Comparison of ENCODE assay signal across 8 cellular contexts in the genomic region with DNA sequence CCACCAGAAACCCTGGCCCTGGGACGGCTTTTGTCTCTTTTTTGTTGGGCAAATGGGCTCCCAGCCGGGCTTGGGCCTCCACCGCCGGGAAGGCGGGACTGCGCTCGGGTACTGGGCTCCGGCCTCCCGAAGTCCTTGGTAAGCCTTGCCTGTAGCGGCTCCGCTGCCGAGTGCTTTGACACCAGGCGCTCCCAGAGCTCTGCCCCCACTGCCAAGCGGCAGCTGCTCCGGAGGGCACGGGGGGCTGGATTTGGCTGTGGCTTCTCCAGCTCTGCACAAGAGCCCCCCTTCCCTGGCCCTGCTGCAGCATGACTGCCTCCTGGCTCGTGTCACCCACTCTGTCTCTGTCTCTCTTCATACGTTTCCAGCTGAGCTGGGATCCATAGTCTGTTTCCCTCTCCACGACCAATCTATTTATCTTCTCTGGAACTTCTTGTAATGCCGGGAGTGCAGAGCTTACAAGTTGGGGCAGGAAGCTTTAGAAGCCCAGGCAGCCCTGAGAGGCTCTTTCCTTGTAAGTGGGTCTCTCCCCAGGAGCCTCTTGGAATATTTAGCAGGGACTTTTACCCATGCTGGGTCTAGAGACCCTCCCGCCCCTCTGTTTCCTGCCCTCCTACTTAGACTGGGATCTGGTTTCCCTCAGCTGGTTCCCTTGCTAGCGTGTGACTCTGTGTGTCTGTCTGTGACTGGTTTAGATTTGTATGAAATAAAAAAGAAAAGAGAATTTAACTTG.
A peak's percentile ranks its signal among the peaks of the same experiment; 100 is the strongest.
DNase-seq lines count a peak whose midpoint lies in the region; ATAC-seq and TF ChIP-seq lines count a peak whose summit lies in the region.
"Had no signal": no experiment of that assay in that cellular context is flagged by ENCODE, and none has a peak within 500 bp of the region (broad histone marks: within the 10 kb centered on the region; RNA-seq: fewer than 3 reads in every experiment).

No MANE protein-coding gene starts in this region.

- POLR2A ChIA-PET in IMR-90 (lab: Charles Lee; ENCODE audit: unreplicated experiment), result no interaction called here

- ATAC-seq in IMR-90 (ENCODE audit: low read depth), result no peak
- ATAC-seq in GM19455 (IDR thresholded peaks at IDR 0.05; ENCODE audit: unreplicated experiment), result no peak

- no peak for TF ChIP-seq RAD21 in IMR-90 (IDR thresholded peaks at IDR 0.05; ENCODE audit: low read length)

- no peak for TF ChIP-seq POLR2A in IMR-90 (IDR thresholded peaks at IDR 0.05; ENCODE audit: low read depth, low read length)
- no peak for TF ChIP-seq POLR2A in stomach (IDR thresholded peaks at IDR 0.05)

- no peak for TF ChIP-seq EP300 in stomach (IDR thresholded peaks at IDR 0.05)

- no peak overlapping the region for H2BK5ac ChIP-seq in IMR-90 (ENCODE audit: low read depth, low read length, poor library complexity, severe bottlenecking)

- H3K18ac ChIP-seq in IMR-90 (ENCODE audit: low read depth, low read length), result no peak overlapping the region

- H4K91ac ChIP-seq in IMR-90 (ENCODE audit: insufficient read depth, low read depth, low read length), result no peak overlapping the region

- no peak overlapping the region for H2BK15ac ChIP-seq in IMR-90 (ENCODE audit: low read depth, low read length)

- CTCF ChIA-PET in IMR-90 (lab: Yijun Ruan, JAX), result no interaction called here

- H3K23ac ChIP-seq in IMR-90 (ENCODE audit: low read depth, low read length), result no peak overlapping the region

- dilution Hi-C loops in IMR-90 (cut with HindIII; ENCODE audit: low sequenced_read_pairs, unreplicated experiment), result no loop called here

- peaks cover 69% of the 10 kb centered on the region for H4K20me1 ChIP-seq in IMR-90 (ENCODE audit: insufficient read depth, low read length)

- no peaks in the 10 kb centered on the region for H3K9me1 ChIP-seq in IMR-90 (ENCODE audit: insufficient read depth, low read length)

- no peak overlapping the region for H2BK120ac ChIP-seq in IMR-90 (ENCODE audit: low read depth, low read length)

- peaks cover 3% of the 10 kb centered on the region; the same call in 1 of the 2 replicates for H3K9me3 ChIP-seq in IMR-90 (ENCODE audit: control insufficient read depth, insufficient read depth, low read length)
- no peaks in the 10 kb centered on the region for H3K9me3 ChIP-seq in NT2/D1 (ENCODE audit: insufficient read depth, low read length)
- no peaks in the 10 kb centered on the region for H3K9me3 ChIP-seq in stomach

- H2AK5ac ChIP-seq in IMR-90 (ENCODE audit: low read depth, low read length), result no peak overlapping the region

- in situ Hi-C loops in IMR-90 (cut with MboI; ENCODE audit: low sequenced_read_pairs), result no loop called here

- H3K36me3 ChIP-seq in IMR-90 (ENCODE audit: control insufficient read depth, insufficient read depth, low read length), result peaks cover 2% of the 10 kb centered on the region; the same call in 1 of the 2 replicates
- H3K36me3 ChIP-seq in NT2/D1 (ENCODE audit: insufficient read depth, insufficient read length, low read length), result no peaks in the 10 kb centered on the region
- H3K36me3 ChIP-seq in stomach, result no peaks in the 10 kb centered on the region

- no peak overlapping the region for H2AK9ac ChIP-seq in IMR-90 (replicated peaks; ENCODE audit: low read depth, low read length, poor library complexity)

- H3K4me1 ChIP-seq in IMR-90 (ENCODE audit: control insufficient read depth, insufficient read depth, low read length) (peaks cover 13% of the 10 kb centered on the region), NT2/D1 (ENCODE audit: insufficient read depth, insufficient read length) (peaks cover 32% of the 10 kb centered on the region), stomach (peaks cover 45 to 83% (median 62%) of the 10 kb centered on the region in 4 donors)

- WGBS in IMR-90 (ENCODE audit: extremely low coverage in 2 of 2, insufficient read length in 1 of 2), 2 experiments, result 52% methylated on average over 17 of the region's 22 CpGs; no CpG with 5 or more reads in 1 of the 2 experiments
- WGBS in stomach, 5 donors, result 79 to 88% (median 80%) methylated on average over 14 to 22 of the region's 22 CpGs

- H4K8ac ChIP-seq in IMR-90 (ENCODE audit: low read depth in 2 of 2, low read length in 2 of 2), result no peak overlapping the region

- intact Hi-C loops in IMR-90 (cut with micrococcal nuclease) (no loop called here), head of caudate nucleus (cut with DNase I) (no loop called here), stomach (cut with DNase I; ENCODE audit: low total_unique reads) (no loop called here)

- no peak overlapping the region for H3K4me3 ChIP-seq in IMR-90 (ENCODE audit: insufficient read depth, low read depth, low read length)
- H3K4me3 ChIP-seq in NT2/D1 (ENCODE audit: insufficient read length, low read depth), result no peak overlapping the region
- no peak overlapping the region for H3K4me3 ChIP-seq in stomach

- no TSS peak for BruUV-seq in IMR-90 (replicated peaks; lab: Mats Ljungman, UMichigan)

- no peak overlapping the region for H2BK20ac ChIP-seq in IMR-90 (ENCODE audit: low read depth, low read length)

- peaks cover 5 to 46% of the 10 kb centered on the region in 2 experiments; a peak in 3 of 4 replicates for H3K79me1 ChIP-seq in IMR-90 (ENCODE audit: low read depth in 1 of 2, low read length in 2 of 2)

- DNase-seq in IMR-90 (no peak), NT2/D1 (ENCODE audit: low read depth, low spot score) (peak; percentile 20), head of caudate nucleus (peak in 27 of 42 donors; percentile 17 to 53 (median 33)), stomach (no peak), SIG-M5 treated with dmso at 0.1 percent for 504 hours (lab: John Stamatoyannopoulos, UW; ENCODE audit: unreplicated experiment) (no peak)
- DNase-seq in activated effector memory CD4-positive, alpha-beta T cell treated with anti-CD3 and anti-CD28 coated beads, Interleukin-2, amount 50 U/mL, for 16 hours, result no peak
- DNase-seq: activated CD4-positive, alpha-beta memory T cell treated with anti-CD3 and anti-CD28 coated beads, Interleukin-2, amount 10 ng/mL, durations not matched to agents 7 days and 5 days had no signal

- H3K4me2 ChIP-seq in IMR-90 (ENCODE audit: low read depth, low read length), result no peak overlapping the region

- no peak overlapping the region for H3K56ac ChIP-seq in IMR-90 (ENCODE audit: extremely low read depth, insufficient read depth, low read length)

- H3K9ac ChIP-seq in IMR-90 (ENCODE audit: low read depth, low read length) (peak overlapping the region; percentile 10; the same call in 1 of the 2 replicates), NT2/D1 (ENCODE audit: insufficient read length, low read depth) (peak overlapping the region; percentile 36)

- H3K4ac ChIP-seq in IMR-90 (ENCODE audit: low read depth, low read length), result no peak overlapping the region

- no peak for TF ChIP-seq CTCF in IMR-90 (conservative IDR thresholded peaks at IDR 0.05; ENCODE audit: low read depth, low read length)
- TF ChIP-seq CTCF in stomach (IDR thresholded peaks at IDR 0.05), result no peak

- H3K14ac ChIP-seq in IMR-90 (replicated peaks; ENCODE audit: low read depth, low read length), result no peak overlapping the region

- H3K27ac ChIP-seq in IMR-90 (ENCODE audit: insufficient read depth, low read length) (no peak overlapping the region), stomach (peak overlapping the region in 4 of 5 donors; percentile 43 to 76 (median 58))

- H4K5ac ChIP-seq in IMR-90 (ENCODE audit: low read depth, low read length), result no peak overlapping the region

- H2AFZ ChIP-seq in IMR-90 (replicated peaks; ENCODE audit: low read length, poor library complexity), result no peak overlapping the region

- H3K27me3 ChIP-seq in IMR-90 (ENCODE audit: control insufficient read depth, insufficient read depth, low read length) (no peaks in the 10 kb centered on the region), NT2/D1 (ENCODE audit: insufficient read depth, insufficient read length) (no peaks in the 10 kb centered on the region), stomach (no peaks in the 10 kb centered on the region)

TF ChIP-seq in IMR-90, 13 proteins besides CTCF, POLR2A, EP300 and RAD21:
- TF ChIP-seq MXI1 (IDR thresholded peaks at IDR 0.05; ENCODE audit: borderline replicate concordance, low read depth, low read length) (no peak), MAZ (IDR thresholded peaks at IDR 0.05; ENCODE audit: borderline replicate concordance, low read depth, low read length) (no peak), RCOR1 (IDR thresholded peaks at IDR 0.05; ENCODE audit: insufficient replicate concordance, low read length) (no peak)

Comparison
In these comparisons a context has a peak if more than half of its experiments do, and no peak if none do; other contexts are left out.
1. DNase-seq: peak in NT2/D1 (single experiment) and head of caudate nucleus (27 of 42); none in IMR-90 (single experiment), stomach (single experiment), activated effector memory CD4-positive, alpha-beta T cell treated with anti-CD3 and anti-CD28 coated beads, Interleukin-2, amount 50 U/mL, for 16 hours (single experiment) and SIG-M5 treated with dmso at 0.1 percent for 504 hours (single experiment).